31 cellular contexts compared by ENCODE assay signal in genomic region chr11:15055620-15056356, GRCh38. TPM values are rescaled to one million over a fixed set of nuclear protein-coding genes. Genes with fewer than 3 reads are reported as not detected.
DNase-seq lines count a peak whose midpoint lies in the region; ATAC-seq, FAIRE-seq and TF ChIP-seq lines count a peak whose summit lies in the region.
"Had no signal": no experiment of that assay in that cellular context is flagged by ENCODE, and none has a peak within 500 bp of the region (broad histone marks: within the 10 kb centered on the region; RNA-seq: fewer than 3 reads in every experiment).

No MANE protein-coding gene starts in this region.

- CTCF ChIA-PET in activated naive CD4-positive, alpha-beta T cell treated with anti-CD3 and anti-CD28 coated beads, Interleukin-2, amount 10 ng/mL, durations not matched to agents 7 days and 5 days (lab: Charles Lee): interaction anchor here (1.1 to 1.6 kb wide), 3 partner anchors 18 to 21 kb away, joined by 3 to 4 read pairs (median 4); partner anchors contain the start of gene CALCB
- CTCF ChIA-PET in K562 (lab: Yijun Ruan, JAX; ENCODE audit: low intra/inter-chr PET ratio): no interaction called here

- H3K36me3 Mint-ChIP-seq in activated naive CD4-positive, alpha-beta T cell treated with anti-CD3 and anti-CD28 coated beads, Interleukin-2, amount 50 U/mL, for 72 hours: no peaks in the 10 kb centered on the region
- no peaks in the 10 kb centered on the region for H3K36me3 Mint-ChIP-seq in activated naive CD4-positive, alpha-beta T cell treated with anti-CD3 and anti-CD28 coated beads, Interleukin-2, amount 10 ng/mL, durations not matched to agents 7 days and 5 days
- no peaks in the 10 kb centered on the region for H3K36me3 Mint-ChIP-seq in stimulated activated effector memory CD8-positive, alpha-beta T cell treated with anti-CD3 and anti-CD28 coated beads, Interleukin-12 subunit alpha, Interleukin-12 subunit beta, amount 100 ng/mL, for 72 hours
- no peaks in the 10 kb centered on the region for H3K36me3 Mint-ChIP-seq in natural killer cell treated with Interleukin-12 subunit alpha and Interleukin-12 subunit beta and Interleukin-15 and Interleukin-18, amount 100 ng/mL, for 72 hours
- H3K36me3 Mint-ChIP-seq: mesothelial cell of epicardium had no signal

- no peak overlapping the region for H3K4me3 ChIP-seq in K562
- H3K4me3 ChIP-seq: right atrium auricular region, smooth muscle cell, stomach, uterus had no signal

- no TSS peak for BruUV-seq in K562 (replicated peaks; lab: Mats Ljungman, UMichigan)

- TF ChIP-seq EP300 in K562 (IDR thresholded peaks at IDR 0.05; ENCODE audit: low read length): no peak

- no peak for FAIRE-seq in K562 (lab: Jason Lieb, UNC)
- FAIRE-seq: astrocyte, D721Med had no signal

- in situ Hi-C loops in K562 (cut with MboI): no loop called here

- no peaks in the 10 kb centered on the region for H3K9me3 ChIP-seq in K562 (replicated peaks; ENCODE audit: control insufficient read depth, insufficient read depth, low read depth, low read length)
- H3K9me3 ChIP-seq: right atrium auricular region, stomach, uterus had no signal

- no peak for TF ChIP-seq POLR2A in K562 (conservative IDR thresholded peaks at IDR 0.05)

- no peaks in the 10 kb centered on the region for H3K79me2 ChIP-seq in K562 (ENCODE audit: control insufficient read depth, insufficient read depth, low read length)

- no peak overlapping the region for H3K4me3 Mint-ChIP-seq in activated naive CD4-positive, alpha-beta T cell treated with anti-CD3 and anti-CD28 coated beads, Interleukin-2, amount 10 ng/mL, durations not matched to agents 7 days and 5 days
- no peak overlapping the region for H3K4me3 Mint-ChIP-seq in stimulated activated effector memory CD8-positive, alpha-beta T cell treated with anti-CD3 and anti-CD28 coated beads, Interleukin-12 subunit alpha, Interleukin-12 subunit beta, amount 100 ng/mL, for 72 hours
- H3K4me3 Mint-ChIP-seq in natural killer cell treated with Interleukin-12 subunit alpha and Interleukin-12 subunit beta and Interleukin-15 and Interleukin-18, amount 100 ng/mL, for 72 hours: no peak overlapping the region
- H3K4me3 Mint-ChIP-seq: activated CD8-positive, alpha-beta T cell treated with anti-CD3 and anti-CD28 coated beads for 36 hours; CD4-positive, alpha-beta T cell; mesothelial cell of epicardium had no signal

- no peaks in the 10 kb centered on the region for H3K36me3 ChIP-seq in K562 (ENCODE audit: control insufficient read depth, insufficient read depth, low read length)
- H3K36me3 ChIP-seq: right atrium auricular region, stomach, uterus had no signal

- H3K4me1 ChIP-seq in K562 (replicated peaks in 1 of 2; ENCODE audit: control insufficient read depth in 2 of 2, insufficient read depth in 2 of 2, low read length in 2 of 2): no peaks in the 10 kb centered on the region
- H3K4me1 ChIP-seq: right atrium auricular region, stomach, uterus had no signal

- no peaks in the 10 kb centered on the region for H3K9me1 ChIP-seq in K562 (ENCODE audit: control insufficient read depth, insufficient read depth, low read length)

- no peaks in the 10 kb centered on the region for H4K20me1 ChIP-seq in K562 (replicated peaks; ENCODE audit: control insufficient read depth, insufficient read depth, low read length)

- peaks cover 16% of the 10 kb centered on the region for H3K27me3 Mint-ChIP-seq in activated naive CD4-positive, alpha-beta T cell treated with anti-CD3 and anti-CD28 coated beads, Interleukin-2, amount 10 ng/mL, durations not matched to agents 7 days and 5 days
- peaks cover 31 to 36% of the 10 kb centered on the region in 2 donors for H3K27me3 Mint-ChIP-seq in natural killer cell treated with Interleukin-12 subunit alpha and Interleukin-12 subunit beta and Interleukin-15 and Interleukin-18, amount 100 ng/mL, for 72 hours

- no peak for TF ChIP-seq RAD21 in K562 (CRISPR knock-in tag; conservative IDR thresholded peaks at IDR 0.05 in 1 of 2, IDR thresholded peaks at IDR 0.05 in 1 of 2)

- H2AFZ ChIP-seq in K562 (ENCODE audit: low read depth, low read length): no peak overlapping the region

- peak overlapping the region; percentile 5 to 53 for H3K27ac Mint-ChIP-seq in activated naive CD4-positive, alpha-beta T cell treated with anti-CD3 and anti-CD28 coated beads, Interleukin-2, amount 50 U/mL, for 72 hours
- no peak overlapping the region for H3K27ac Mint-ChIP-seq in activated naive CD4-positive, alpha-beta T cell treated with anti-CD3 and anti-CD28 coated beads, Interleukin-2, amount 10 ng/mL, durations not matched to agents 7 days and 5 days
- H3K27ac Mint-ChIP-seq in stimulated activated effector memory CD8-positive, alpha-beta T cell treated with anti-CD3 and anti-CD28 coated beads, Interleukin-12 subunit alpha, Interleukin-12 subunit beta, amount 100 ng/mL, for 72 hours: no peak overlapping the region
- H3K27ac Mint-ChIP-seq in natural killer cell treated with Interleukin-12 subunit alpha and Interleukin-12 subunit beta and Interleukin-15 and Interleukin-18, amount 100 ng/mL, for 72 hours: no peak overlapping the region
- H3K27ac Mint-ChIP-seq: activated CD8-positive, alpha-beta T cell treated with anti-CD3 and anti-CD28 coated beads for 36 hours; CD4-positive, alpha-beta T cell; mesothelial cell of epicardium had no signal

- no peaks in the 10 kb centered on the region for H3K4me1 Mint-ChIP-seq in activated naive CD4-positive, alpha-beta T cell treated with anti-CD3 and anti-CD28 coated beads, Interleukin-2, amount 10 ng/mL, durations not matched to agents 7 days and 5 days
- H3K4me1 Mint-ChIP-seq in stimulated activated effector memory CD8-positive, alpha-beta T cell treated with anti-CD3 and anti-CD28 coated beads, Interleukin-12 subunit alpha, Interleukin-12 subunit beta, amount 100 ng/mL, for 72 hours: peaks cover 7% of the 10 kb centered on the region
- no peaks in the 10 kb centered on the region for H3K4me1 Mint-ChIP-seq in natural killer cell treated with Interleukin-12 subunit alpha and Interleukin-12 subunit beta and Interleukin-15 and Interleukin-18, amount 100 ng/mL, for 72 hours (ENCODE audit: low read depth in 2 of 2)
- H3K4me1 Mint-ChIP-seq: mesothelial cell of epicardium had no signal

- DNase-seq in activated naive CD4-positive, alpha-beta T cell treated with anti-CD3 and anti-CD28 coated beads, Interleukin-2, amount 50 U/mL, for 72 hours (ENCODE audit: low spot score in 2 of 2): no peak
- DNase-seq in activated naive CD4-positive, alpha-beta T cell treated with anti-CD3 and anti-CD28 coated beads, Interleukin-2, amount 10 ng/mL, durations not matched to agents 7 days and 5 days: no peak
- DNase-seq in NCI-H1105 treated with DMSO at 0.1 percent for 48 hours (lab: John Stamatoyannopoulos, UW) (peak; percentile 30), K562 (ENCODE audit: extremely low read depth in 1 of 4, low spot score in 3 of 4) (no peak)
- DNase-seq in stimulated activated effector memory CD8-positive, alpha-beta T cell treated with anti-CD3 and anti-CD28 coated beads, Interleukin-12 subunit alpha, Interleukin-12 subunit beta, amount 100 ng/mL, for 72 hours (ENCODE audit: low spot score in 2 of 2): no peak
- no peak for DNase-seq in natural killer cell treated with Interleukin-12 subunit alpha and Interleukin-12 subunit beta and Interleukin-15 and Interleukin-18, amount 100 ng/mL, for 72 hours (ENCODE audit: low spot score)
- DNase-seq: activated CD8-positive, alpha-beta T cell treated with anti-CD3 and anti-CD28 coated beads for 36 hours; CD4-positive, alpha-beta T cell; central memory CD4-positive, alpha-beta T cell; cortex of kidney; effector memory CD4-positive, alpha-beta T cell; H7; KG1; left ventricle myocardium superior; MM.1S; NCI-H1436; NCI-H2171; NCI-H524 treated with DMSO at 0.1 percent for 48 hours; SHP77 treated with DMSO at 0.1 percent for 48 hours; stimulated activated CD4-positive, alpha-beta T cell treated with anti-CD3 and anti-CD28 coated beads, Interleukin-1b, Interleukin-23, amount 100 ng/mL, for 48 hours; stomach; uterus had no signal

- 0% methylated on average over 3 of the region's 3 CpGs for WGBS in K562 (ENCODE audit: insufficient coverage, low coverage, missing lambda C conversion rate)

- intact Hi-C loops in K562 (cut with micrococcal nuclease): no loop called here

- H3K4me2 ChIP-seq in K562 (ENCODE audit: insufficient read depth, low read length): no peak overlapping the region
- H3K4me2 ChIP-seq: smooth muscle cell had no signal

- no peaks in the 10 kb centered on the region for H3K9me3 Mint-ChIP-seq in activated naive CD4-positive, alpha-beta T cell treated with anti-CD3 and anti-CD28 coated beads, Interleukin-2, amount 50 U/mL, for 72 hours
- no peaks in the 10 kb centered on the region for H3K9me3 Mint-ChIP-seq in activated naive CD4-positive, alpha-beta T cell treated with anti-CD3 and anti-CD28 coated beads, Interleukin-2, amount 10 ng/mL, durations not matched to agents 7 days and 5 days
- no peaks in the 10 kb centered on the region for H3K9me3 Mint-ChIP-seq in stimulated activated effector memory CD8-positive, alpha-beta T cell treated with anti-CD3 and anti-CD28 coated beads, Interleukin-12 subunit alpha, Interleukin-12 subunit beta, amount 100 ng/mL, for 72 hours
- H3K9me3 Mint-ChIP-seq in natural killer cell treated with Interleukin-12 subunit alpha and Interleukin-12 subunit beta and Interleukin-15 and Interleukin-18, amount 100 ng/mL, for 72 hours: no peaks in the 10 kb centered on the region
- H3K9me3 Mint-ChIP-seq: activated CD8-positive, alpha-beta T cell treated with anti-CD3 and anti-CD28 coated beads for 36 hours; CD4-positive, alpha-beta T cell; mesothelial cell of epicardium had no signal

- no peaks in the 10 kb centered on the region for H3K27me3 ChIP-seq in K562 (ENCODE audit: control insufficient read depth in 2 of 2, insufficient read depth in 2 of 2, low read length in 2 of 2)
- H3K27me3 ChIP-seq: right atrium auricular region, uterus had no signal

- no peak overlapping the region for H3K27ac ChIP-seq in K562 (ENCODE audit: extremely low read depth, low read depth, low read length)
- H3K27ac ChIP-seq: right atrium auricular region, stomach, uterus had no signal

- no peak overlapping the region for H3K9ac ChIP-seq in K562 (ENCODE audit: insufficient read depth in 1 of 2, low read depth in 2 of 2, low read length in 2 of 2)

- peak in 1 of 2 donors; percentile 44 for ATAC-seq in activated naive CD4-positive, alpha-beta T cell treated with anti-CD3 and anti-CD28 coated beads, Interleukin-2, amount 50 U/mL, for 72 hours
- ATAC-seq in K562 (no peak), GM18868 (IDR thresholded peaks at IDR 0.05; ENCODE audit: unreplicated experiment) (no peak), GM21390 (IDR thresholded peaks at IDR 0.05; ENCODE audit: unreplicated experiment) (no peak)
- ATAC-seq in stimulated activated effector memory CD8-positive, alpha-beta T cell treated with anti-CD3 and anti-CD28 coated beads, Interleukin-12 subunit alpha, Interleukin-12 subunit beta, amount 100 ng/mL, for 72 hours: peak; percentile 60
- ATAC-seq in natural killer cell treated with Interleukin-12 subunit alpha and Interleukin-12 subunit beta and Interleukin-15 and Interleukin-18, amount 100 ng/mL, for 72 hours: no peak
- ATAC-seq: activated CD8-positive, alpha-beta T cell treated with anti-CD3 and anti-CD28 coated beads for 36 hours; left ventricle myocardium superior; Panc1 had no signal

- no peak for TF ChIP-seq CTCF in K562 (IDR thresholded peaks at IDR 0.05 in 2 of 3, conservative IDR thresholded peaks at IDR 0.05 in 1 of 3; ENCODE audit: insufficient read depth in 2 of 3, low read depth in 1 of 3, low read length in 3 of 3)

- POLR2A ChIA-PET in K562 (lab: Yijun Ruan, JAX): no interaction called here

RNA-seq across cellular contexts. Expression of gene CALCB, which starts 17.6 kb away (rescaled TPM):
- total RNA-seq in activated naive CD4-positive, alpha-beta T cell treated with anti-CD3 and anti-CD28 coated beads, Interleukin-2, amount 50 U/mL, for 72 hours: 1 to 10 TPM in 1 of 2 donors, under 1 TPM in 1; 0.75 to 3.6 TPM
- total RNA-seq in K562 (2011; cell fraction: chromatin; rRNA removed; ENCODE audit: low replicate concordance): not detected in 2 replicates
- not detected in 2 replicates for total RNA-seq in K562 (2011; cell fraction: nucleolus; rRNA removed)
- total RNA-seq in K562 (2011; cell fraction: nucleoplasm; rRNA removed): not detected in 2 replicates
- total RNA-seq in K562 (2014; rRNA removed) (not detected in 2 replicates), K562 (2014; rRNA removed; fragmentation: Illumina TruSeq; extraction: Trizol) (not detected in 2 replicates), K562 (2015; rRNA removed; fragmentation: Illumina TruSeq; extraction: Trizol) (not detected in 2 replicates), K562 (2021) (not detected in 2 replicates)
- polyA plus RNA-seq in K562 (2011; rRNA removed) (not detected in 2 replicates), K562 (2014; fragmentation: Illumina TruSeq; extraction: Trizol) (not detected in 2 replicates), K562 (2014; fragmentation: Nextera tagmentation; extraction: Ambion mirVana) (not detected), K562 (2014; rRNA removed) (not detected in 2 replicates)
- not detected in 2 replicates for polyA plus RNA-seq in K562 (2011; cell fraction: cytosol; rRNA removed)
- polyA plus RNA-seq in K562 (2011; cell fraction: nucleus; rRNA removed): not detected in 2 replicates
- polyA plus RNA-seq in K562 (2012): not detected in 2 replicates
- polyA minus RNA-seq in K562 (2011; rRNA and poly(A)+ RNA removed): not detected in 2 replicates
- not detected in 2 replicates for polyA minus RNA-seq in K562 (2011; cell fraction: cytosol; rRNA and poly(A)+ RNA removed)
- polyA minus RNA-seq in K562 (2011; cell fraction: nucleus; rRNA and poly(A)+ RNA removed): not detected in 2 replicates
- total RNA-seq in natural killer cell treated with Interleukin-12 subunit alpha and Interleukin-12 subunit beta and Interleukin-15 and Interleukin-18, amount 100 ng/mL, for 72 hours: under 1 TPM; 0.12 to 0.50 TPM
- total RNA-seq: fibroblast of villous mesenchyme, left ventricle myocardium superior, mesothelial cell of epicardium, right atrium auricular region, smooth muscle cell had no signal
- polyA plus RNA-seq: smooth muscle cell had no signal

RNA-seq across cellular contexts. Expression of gene INSC, which starts 58.9 kb away (rescaled TPM):
- total RNA-seq in activated naive CD4-positive, alpha-beta T cell treated with anti-CD3 and anti-CD28 coated beads, Interleukin-2, amount 50 U/mL, for 72 hours: 1 to 10 TPM in 1 of 2 donors, under 1 TPM in 1; 0.36 to 1.4 TPM
- not detected in 2 replicates for total RNA-seq in K562 (2011; cell fraction: chromatin; rRNA removed; ENCODE audit: low replicate concordance)
- not detected in 2 replicates for total RNA-seq in K562 (2011; cell fraction: nucleolus; rRNA removed)
- not detected in 2 replicates for total RNA-seq in K562 (2011; cell fraction: nucleoplasm; rRNA removed)
- total RNA-seq in K562 (2014; rRNA removed) (not detected in 2 replicates), K562 (2014; rRNA removed; fragmentation: Illumina TruSeq; extraction: Trizol) (not detected in 2 replicates), K562 (2015; rRNA removed; fragmentation: Illumina TruSeq; extraction: Trizol) (not detected in 2 replicates), K562 (2021) (not detected in 2 replicates)
- polyA plus RNA-seq in K562 (2011; rRNA removed) (not detected in 2 replicates), K562 (2014; fragmentation: Illumina TruSeq; extraction: Trizol) (not detected in 2 replicates), K562 (2014; fragmentation: Nextera tagmentation; extraction: Ambion mirVana) (not detected), K562 (2014; rRNA removed) (not detected in 2 replicates)
- polyA plus RNA-seq in K562 (2011; cell fraction: cytosol; rRNA removed): 0.04 TPM in 1 of 2 replicates, not detected in the other
- polyA plus RNA-seq in K562 (2011; cell fraction: nucleus; rRNA removed): not detected in 2 replicates
- polyA plus RNA-seq in K562 (2012): 0.06 TPM in 1 of 2 replicates, not detected in the other
- not detected in 2 replicates for polyA minus RNA-seq in K562 (2011; rRNA and poly(A)+ RNA removed)
- not detected in 2 replicates for polyA minus RNA-seq in K562 (2011; cell fraction: cytosol; rRNA and poly(A)+ RNA removed)
- not detected in 2 replicates for polyA minus RNA-seq in K562 (2011; cell fraction: nucleus; rRNA and poly(A)+ RNA removed)
- under 1 TPM in 1 of 2 donors, not detected in 1; 0.55 TPM for total RNA-seq in natural killer cell treated with Interleukin-12 subunit alpha and Interleukin-12 subunit beta and Interleukin-15 and Interleukin-18, amount 100 ng/mL, for 72 hours
- total RNA-seq: astrocyte; CD4-positive, alpha-beta T cell; H7; mesothelial cell of epicardium; smooth muscle cell had no signal
- polyA plus RNA-seq: smooth muscle cell had no signal

Comparison
In these comparisons a context has a peak if more than half of its experiments do, and no peak if none do; other contexts are left out.
1. H3K27ac Mint-ChIP-seq: peak in activated naive CD4-positive, alpha-beta T cell treated with anti-CD3 and anti-CD28 coated beads, Interleukin-2, amount 50 U/mL, for 72 hours (2 of 2); none in activated naive CD4-positive, alpha-beta T cell treated with anti-CD3 and anti-CD28 coated beads, Interleukin-2, amount 10 ng/mL, durations not matched to agents 7 days and 5 days (single experiment), stimulated activated effector memory CD8-positive, alpha-beta T cell treated with anti-CD3 and anti-CD28 coated beads, Interleukin-12 subunit alpha, Interleukin-12 subunit beta, amount 100 ng/mL, for 72 hours (single experiment) and natural killer cell treated with Interleukin-12 subunit alpha and Interleukin-12 subunit beta and Interleukin-15 and Interleukin-18, amount 100 ng/mL, for 72 hours (0 of 2).